In genomic region chr15:45101749-45102148, GRCh38 we compare ENCODE assay signal across 34 cellular contexts. TPM values are rescaled to one million over a fixed set of nuclear protein-coding genes. Genes with fewer than 3 reads are reported as not detected.
"Had no signal": no experiment of that assay in that cellular context is flagged by ENCODE, and none has a peak within 500 bp of the region (broad histone marks: within the 10 kb centered on the region; RNA-seq: fewer than 3 reads in every experiment).

No MANE protein-coding gene starts in this region.

- H3K36me3 ChIP-seq: breast epithelium, Peyer's patch, SJSA1 had no signal

- DNase-seq: activated CD4-positive, alpha-beta memory T cell treated with anti-CD3 and anti-CD28 coated beads for 36 hours; activated CD4-positive, alpha-beta T cell treated with anti-CD3 and anti-CD28 coated beads for 4 hours; activated CD4-positive, alpha-beta T cell treated with anti-CD3 and anti-CD28 coated beads, Interleukin-2, amount 50 U/mL, for 1 hour; activated CD8-positive, alpha-beta memory T cell treated with anti-CD3 and anti-CD28 coated beads, Interleukin-2, amount 50 U/mL, for 4 hours; activated gamma-delta T cell; activated naive CD4-positive, alpha-beta T cell treated with Interleukin-2 at 50 U/mL for 16 hours; activated naive CD8-positive, alpha-beta T cell treated with anti-CD3 and anti-CD28 coated beads, Interleukin-2, amount 10 ng/mL, durations not matched to agents 7 days and 5 days; activated T-cell treated with anti-CD3 and anti-CD28 coated beads for 4 hours; activated T-cell treated with anti-CD3 and anti-CD28 coated beads, Interleukin-2, amount 50 U/mL, for 4 hours; body of pancreas; caudate nucleus; cerebellar nuclear complex; MM.1S; MV-4-11; NCI-H1092; NCI-H1436 treated with DMSO at 0.1 percent for 48 hours; NCI-H1694 treated with DMSO at 0.1 percent for 48 hours; NCI-H2029; NCI-H345; NCI-H524 treated with DMSO at 0.1 percent for 48 hours; NK-92 treated with Interleukin-12 subunit alpha and Interleukin-12 subunit beta, amount 100 ng/mL, for 24 hours; PC-3; RPMI8226; SHP77 treated with DMSO at 0.1 percent for 48 hours; SK-N-SH had no signal

- H3K4me3 ChIP-seq: body of pancreas, breast epithelium, Peyer's patch, SJSA1 had no signal

- H3K27ac ChIP-seq: body of pancreas, breast epithelium, KMS-11, Peyer's patch, SJSA1 had no signal

- H3K9me3 ChIP-seq: body of pancreas, breast epithelium, Peyer's patch, SJSA1, SK-N-SH had no signal

- ATAC-seq: activated CD4-positive, CD25-positive, alpha-beta regulatory T cell treated with anti-CD3 and anti-CD28 coated beads, Interleukin-2, amount 50 U/mL, for 24 hours; activated T-cell treated with anti-CD3 and anti-CD28 coated beads, Interleukin-2, amount 50 U/mL, for 4 hours; body of pancreas; PC-3 had no signal

- H3K4me1 ChIP-seq: body of pancreas, breast epithelium, Peyer's patch, SJSA1 had no signal

- H3K27me3 ChIP-seq: body of pancreas, Peyer's patch, SJSA1 had no signal

RNA-seq across cellular contexts. Expression of gene DUOX2, which starts 12.2 kb away (rescaled TPM):
- total RNA-seq: activated naive CD8-positive, alpha-beta T cell treated with anti-CD3 and anti-CD28 coated beads, Interleukin-2, amount 10 ng/mL, durations not matched to agents 7 days and 5 days; LHCN-M2; PC-3; SJSA1 had no signal

RNA-seq across cellular contexts. Expression of gene DUOXA2, which starts 12.4 kb away (rescaled TPM):
- total RNA-seq: activated CD4-positive, alpha-beta memory T cell treated with anti-CD3 and anti-CD28 coated beads for 36 hours; activated naive CD8-positive, alpha-beta T cell treated with anti-CD3 and anti-CD28 coated beads, Interleukin-2, amount 10 ng/mL, durations not matched to agents 7 days and 5 days; activated T-cell treated with anti-CD3 and anti-CD28 coated beads, Interleukin-2, amount 50 U/mL, for 4 hours; astrocyte; body of pancreas; LHCN-M2; NCI-H460; PC-3; SJSA1; WTC11 had no signal

RNA-seq across cellular contexts. Expression of gene DUOXA1, which starts 27.9 kb away (rescaled TPM):
- total RNA-seq: body of pancreas, LHCN-M2, PC-3, SJSA1 had no signal

RNA-seq across cellular contexts. Expression of gene DUOX1, which starts 28.0 kb away (rescaled TPM):
- total RNA-seq: activated naive CD8-positive, alpha-beta T cell treated with anti-CD3 and anti-CD28 coated beads, Interleukin-2, amount 10 ng/mL, durations not matched to agents 7 days and 5 days; NCI-H460; PC-3; SJSA1 had no signal
